In genomic region chr1:40450491-40451237, GRCh38 we compare ENCODE assay signal across 1 cellular context.
TF ChIP-seq lines count a peak whose summit lies in the region.

No MANE protein-coding gene starts in this region.

TF ChIP-seq in K562, 482 proteins besides CTCF, POLR2A, EP300 and RAD21 (continued from another document and continues in another):
- TF ChIP-seq MGA (IDR thresholded peaks at IDR 0.05) (0 out of 2 replicates have a peak, but pooled peaks have one; percentile 44), ZBTB11 (CRISPR knock-in tag; IDR thresholded peaks at IDR 0.05) (0 out of 6 replicates have a peak, but pooled peaks of 1 of the 3 experiments have one; percentile 11), FOXK1 (CRISPR knock-in tag; IDR thresholded peaks at IDR 0.05; ENCODE audit: borderline replicate concordance) (0 out of 2 replicates have a peak, but pooled peaks have one; percentile 15), IRF2 (CRISPR knock-in tag; IDR thresholded peaks at IDR 0.05) (no peak), RCOR1 (IDR thresholded peaks at IDR 0.05; ENCODE audit: borderline replicate concordance in 1 of 2, low read depth in 2 of 2, low read length in 2 of 2) (peak in 1 of 2 experiments; percentile 21; a peak in 2 of 4 replicates), XRCC5 (IDR thresholded peaks at IDR 0.05; ENCODE audit: low read depth, low read length) (peak; percentile 20; the same call in 1 of the 2 replicates), PKNOX1 (IDR thresholded peaks at IDR 0.05) (peak; percentile 87), SMARCB1 (IDR thresholded peaks at IDR 0.05; ENCODE audit: insufficient read length, low read depth) (no peak), FOS (IDR thresholded peaks at IDR 0.05; ENCODE audit: extremely low read depth, insufficient read length) (peak; percentile 20), SMARCE1 (IDR thresholded peaks at IDR 0.05) (peak; percentile 81; the same call in 1 of the 2 replicates), L3MBTL2 (IDR thresholded peaks at IDR 0.05) (peak; percentile 38), SMARCA5 (IDR thresholded peaks at IDR 0.05) (0 out of 2 replicates have a peak, but pooled peaks have one; percentile 21), MEIS2 (IDR thresholded peaks at IDR 0.05; ENCODE audit: partially characterized antibody) (peak; percentile 91), CEBPG (CRISPR knock-in tag; IDR thresholded peaks at IDR 0.05) (peak; percentile 96), CEBPG (tag; conservative IDR thresholded peaks at IDR 0.05 in 1 of 2, IDR thresholded peaks at IDR 0.05 in 1 of 2) (peak; percentile 92 to 97), NFIC (IDR thresholded peaks at IDR 0.05) (peak; percentile 15; the same call in 1 of the 2 replicates), NCOA1 (IDR thresholded peaks at IDR 0.05; ENCODE audit: low read depth) (0 out of 2 replicates have a peak, but pooled peaks have one; percentile 41), TRIM24 (IDR thresholded peaks at IDR 0.05) (peak; percentile 56 to 71; a peak in 3 of 4 replicates), JUND (IDR thresholded peaks at IDR 0.05; ENCODE audit: borderline replicate concordance, low read depth, low read length) (peak; percentile 92), JUND (tag; IDR thresholded peaks at IDR 0.05; ENCODE audit: borderline replicate concordance, low read depth, low read length) (peak; percentile 68; the same call in 2 of the 3 replicates), SMAD1 (IDR thresholded peaks at IDR 0.05; ENCODE audit: low read depth, low read length, partially characterized antibody) (no peak), POLR2B (IDR thresholded peaks at IDR 0.05; ENCODE audit: low read depth, partially characterized antibody) (peak; percentile 39), ZBTB7A (IDR thresholded peaks at IDR 0.05; ENCODE audit: borderline replicate concordance, control insufficient read depth, low read depth, low read length) (no peak; the same call in 1 of the 2 replicates), ZNF316 (IDR thresholded peaks at IDR 0.05) (peak; percentile 55), JUN (IDR thresholded peaks at IDR 0.05; ENCODE audit: borderline replicate concordance, low read depth, low read length) (peak; percentile 75), JUN (CRISPR knock-in tag; IDR thresholded peaks at IDR 0.05; ENCODE audit: borderline replicate concordance) (no peak), ZNF592 (IDR thresholded peaks at IDR 0.05) (no peak), NBN (IDR thresholded peaks at IDR 0.05; ENCODE audit: low read depth) (peak; percentile 22; the same call in 1 of the 2 replicates)
